Comparison of ENCODE assay signal across 11 cellular contexts in genomic region chr16:82630688-82631087, GRCh38. TPM values are rescaled to one million over a fixed set of nuclear protein-coding genes. Genes with fewer than 3 reads are reported as not detected.
DNase-seq lines count a peak whose midpoint lies in the region; ATAC-seq and TF ChIP-seq lines count a peak whose summit lies in the region.
"Had no signal": no experiment of that assay in that cellular context is flagged by ENCODE, and none has a peak within 500 bp of the region (broad histone marks: within the 10 kb centered on the region; RNA-seq: fewer than 3 reads in every experiment).

No MANE protein-coding gene starts in this region.

- 59% methylated on average over 3 of the region's 3 CpGs for WGBS in mammary epithelial cell (ENCODE audit: low coverage, missing lambda C conversion rate)

- H3K36me3 Mint-ChIP-seq in activated T-helper 2 cell treated with anti-CD3 and anti-CD28 coated beads, Interferon-gamma antibody, Interleukin-2, Interleukin-4, amounts not matched to agents 10 μg/mL and 5 μg/mL and 100 μg/mL, durations not matched to agents 14 hours and 24 hours and 36 hours (ENCODE audit: low read depth) = no peaks in the 10 kb centered on the region
- H3K36me3 Mint-ChIP-seq: neural progenitor cell had no signal

- ATAC-seq in HG02981 (IDR thresholded peaks at IDR 0.05; ENCODE audit: unreplicated experiment) (no peak), GM21786 (IDR thresholded peaks at IDR 0.05; ENCODE audit: unreplicated experiment) (no peak)
- ATAC-seq: activated CD4-positive, alpha-beta T cell treated with anti-CD3 and anti-CD28 coated beads for 36 hours had no signal

- no peak overlapping the region for H3K27ac Mint-ChIP-seq in activated T-helper 2 cell treated with anti-CD3 and anti-CD28 coated beads, Interferon-gamma antibody, Interleukin-2, Interleukin-4, amounts not matched to agents 10 μg/mL and 5 μg/mL and 100 μg/mL, durations not matched to agents 14 hours and 24 hours and 36 hours
- H3K27ac Mint-ChIP-seq: activated CD4-positive, alpha-beta T cell treated with anti-CD3 and anti-CD28 coated beads for 36 hours; neural progenitor cell had no signal

- H3K36me3 ChIP-seq in mammary epithelial cell (ENCODE audit: insufficient read depth, low read length) = peaks cover 3% of the 10 kb centered on the region
- H3K36me3 ChIP-seq: neural progenitor cell had no signal

- BruUV-seq in mammary epithelial cell (replicated peaks; lab: Mats Ljungman, UMichigan) = no TSS peak

- in situ Hi-C loops in Caki2 (cut with HindIII; ENCODE audit: low pct_unique_long_range_greater_than_20kb, low sequenced_read_pairs) = no loop called here
- in situ Hi-C loops in mammary epithelial cell (cut with MboI; ENCODE audit: low sequenced_read_pairs in 2 of 2) = loop anchor here in 1 of 2 donors (25.0 kb wide), 2 partner anchors 582 to 807 kb away; no protein-coding TSS in a partner anchor

- H3K79me2 ChIP-seq in mammary epithelial cell (ENCODE audit: insufficient read depth, low read length) = peaks cover 79% of the 10 kb centered on the region

- H3K9me3 Mint-ChIP-seq in activated T-helper 2 cell treated with anti-CD3 and anti-CD28 coated beads, Interferon-gamma antibody, Interleukin-2, Interleukin-4, amounts not matched to agents 10 μg/mL and 5 μg/mL and 100 μg/mL, durations not matched to agents 14 hours and 24 hours and 36 hours = no peaks in the 10 kb centered on the region

- H3K27me3 ChIP-seq in mammary epithelial cell (ENCODE audit: insufficient read depth, low read length) = no peaks in the 10 kb centered on the region

- peaks cover 71% of the 10 kb centered on the region for H3K4me1 ChIP-seq in mammary epithelial cell (ENCODE audit: insufficient read depth, low read length)

- H3K4me1 Mint-ChIP-seq in activated T-helper 2 cell treated with anti-CD3 and anti-CD28 coated beads, Interferon-gamma antibody, Interleukin-2, Interleukin-4, amounts not matched to agents 10 μg/mL and 5 μg/mL and 100 μg/mL, durations not matched to agents 14 hours and 24 hours and 36 hours (ENCODE audit: low read depth) = peaks cover 12% of the 10 kb centered on the region

- H3K27ac ChIP-seq in mammary epithelial cell (ENCODE audit: insufficient read depth, low read depth, low read length) = peak overlapping the region; percentile 99
- H3K27ac ChIP-seq: neural progenitor cell had no signal

- H4K20me1 ChIP-seq in mammary epithelial cell (ENCODE audit: insufficient read depth, low read length) = no peaks in the 10 kb centered on the region

- no peak overlapping the region for H2AFZ ChIP-seq in mammary epithelial cell (ENCODE audit: low read depth, low read length)
- H2AFZ ChIP-seq: neural progenitor cell had no signal

- intact Hi-C loops in mammary epithelial cell (cut with micrococcal nuclease) = loop anchor here (1.0 to 10.0 kb wide), 10 partner anchors 9 to 1174 kb away; partner anchors contain the start of gene HSBP1
- intact Hi-C loops in activated T-helper 2 cell treated with anti-CD3 and anti-CD28 coated beads, Interferon-gamma antibody, Interleukin-2, Interleukin-4, amounts not matched to agents 10 μg/mL and 5 μg/mL and 100 μg/mL, durations not matched to agents 14 hours and 24 hours and 36 hours (cut with micrococcal nuclease) = loop anchor here (10.0 kb wide), 1 partner anchor 584 kb away; no protein-coding TSS in a partner anchor

- peak overlapping the region; percentile 85 for H3K4me2 ChIP-seq in mammary epithelial cell (ENCODE audit: insufficient read depth, low read depth, low read length)

- H3K9ac ChIP-seq in mammary epithelial cell (ENCODE audit: insufficient read depth, low read length) = peak overlapping the region; percentile 96
- H3K9ac ChIP-seq: neural progenitor cell had no signal

- DNase-seq in Caki2 (ENCODE audit: low read depth) (peak; percentile 31), mammary epithelial cell (no peak), middle frontal gyrus (ENCODE audit: extremely low spot score, low spot score) (peak; percentile 15), HPDE6-E6E7 (ENCODE audit: extremely low spot score) (no peak)
- DNase-seq in activated T-helper 2 cell treated with anti-CD3 and anti-CD28 coated beads, Interferon-gamma antibody, Interleukin-2, Interleukin-4, amounts not matched to agents 10 μg/mL and 5 μg/mL and 100 μg/mL, durations not matched to agents 14 hours and 24 hours and 36 hours (ENCODE audit: low spot score) = no peak
- DNase-seq: activated CD4-positive, alpha-beta T cell treated with anti-CD3 and anti-CD28 coated beads for 36 hours; KBM-7 had no signal

- no peaks in the 10 kb centered on the region for H3K9me3 ChIP-seq in mammary epithelial cell (replicated peaks; ENCODE audit: insufficient read depth, low read length)

- peak overlapping the region in 2 of 3 experiments; percentile 21 to 38 for H3K4me3 ChIP-seq in mammary epithelial cell (replicated peaks in 1 of 3; ENCODE audit: insufficient read depth in 1 of 3, low read depth in 2 of 3, low read length in 3 of 3)
- H3K4me3 ChIP-seq: neural progenitor cell had no signal

- peaks cover 54% of the 10 kb centered on the region for H3K27me3 Mint-ChIP-seq in activated T-helper 2 cell treated with anti-CD3 and anti-CD28 coated beads, Interferon-gamma antibody, Interleukin-2, Interleukin-4, amounts not matched to agents 10 μg/mL and 5 μg/mL and 100 μg/mL, durations not matched to agents 14 hours and 24 hours and 36 hours (ENCODE audit: low read depth)

- TF ChIP-seq CTCF in LNCAP (IDR thresholded peaks at IDR 0.05) (peak; percentile 46), mammary epithelial cell (conservative IDR thresholded peaks at IDR 0.05 in 1 of 2, IDR thresholded peaks at IDR 0.05 in 1 of 2; ENCODE audit: extremely low read depth in 1 of 2, insufficient read depth in 1 of 2, low read depth in 1 of 2, low read length in 2 of 2) (peak; percentile 23 to 46)

- dilution Hi-C loops in mammary epithelial cell (cut with HindIII; ENCODE audit: low sequenced_read_pairs) = no loop called here

- CTCF ChIA-PET in mammary epithelial cell (lab: Charles Lee; ENCODE audit: low non-redundant PET) = interaction anchor here (0.6 to 0.7 kb wide), 4 partner anchors 15 to 1217 kb away, joined by 3 to 5 read pairs (median 4); no protein-coding TSS in a partner anchor

- H3K4me3 Mint-ChIP-seq in activated T-helper 2 cell treated with anti-CD3 and anti-CD28 coated beads, Interferon-gamma antibody, Interleukin-2, Interleukin-4, amounts not matched to agents 10 μg/mL and 5 μg/mL and 100 μg/mL, durations not matched to agents 14 hours and 24 hours and 36 hours (ENCODE audit: low read depth) = no peak overlapping the region
- H3K4me3 Mint-ChIP-seq: activated CD4-positive, alpha-beta T cell treated with anti-CD3 and anti-CD28 coated beads for 36 hours; neural progenitor cell had no signal

RNA-seq across cellular contexts. Expression of gene CDH13, which starts 3.9 kb away (rescaled TPM):
- total RNA-seq in Caki2 (2014; rRNA removed; shearing (Covaris generic); ENCODE audit: low replicate concordance) = not detected in 2 replicates
- total RNA-seq in mammary epithelial cell = 100 to 1,000 TPM; 141 to 157 TPM
- polyA plus RNA-seq in mammary epithelial cell = 130 TPM
- polyA minus RNA-seq in mammary epithelial cell = 141 TPM
- not detected in 2 replicates for total RNA-seq in activated T-helper 2 cell treated with anti-CD3 and anti-CD28 coated beads, Interferon-gamma antibody, Interleukin-2, Interleukin-4, amounts not matched to agents 10 μg/mL and 5 μg/mL and 100 μg/mL, durations not matched to agents 14 hours and 24 hours and 36 hours
- total RNA-seq: activated CD4-positive, alpha-beta T cell treated with anti-CD3 and anti-CD28 coated beads for 36 hours had no signal

Comparison
In these comparisons a context has a peak if more than half of its experiments do, and no peak if none do; other contexts are left out.
1. DNase-seq: peak in Caki2 (single experiment) and middle frontal gyrus (single experiment); none in mammary epithelial cell (single experiment), activated T-helper 2 cell treated with anti-CD3 and anti-CD28 coated beads, Interferon-gamma antibody, Interleukin-2, Interleukin-4, amounts not matched to agents 10 μg/mL and 5 μg/mL and 100 μg/mL, durations not matched to agents 14 hours and 24 hours and 36 hours (single experiment) and HPDE6-E6E7 (single experiment).
2. RNA of gene CDH13, which starts 3.9 kb away (total RNA-seq): 141 to 157 TPM in mammary epithelial cell; not detected in Caki2 and not detected in activated T-helper 2 cell treated with anti-CD3 and anti-CD28 coated beads, Interferon-gamma antibody, Interleukin-2, Interleukin-4, amounts not matched to agents 10 μg/mL and 5 μg/mL and 100 μg/mL, durations not matched to agents 14 hours and 24 hours and 36 hours; every median in the first group is over 100 times any median in the second.